In the genomic region with DNA sequence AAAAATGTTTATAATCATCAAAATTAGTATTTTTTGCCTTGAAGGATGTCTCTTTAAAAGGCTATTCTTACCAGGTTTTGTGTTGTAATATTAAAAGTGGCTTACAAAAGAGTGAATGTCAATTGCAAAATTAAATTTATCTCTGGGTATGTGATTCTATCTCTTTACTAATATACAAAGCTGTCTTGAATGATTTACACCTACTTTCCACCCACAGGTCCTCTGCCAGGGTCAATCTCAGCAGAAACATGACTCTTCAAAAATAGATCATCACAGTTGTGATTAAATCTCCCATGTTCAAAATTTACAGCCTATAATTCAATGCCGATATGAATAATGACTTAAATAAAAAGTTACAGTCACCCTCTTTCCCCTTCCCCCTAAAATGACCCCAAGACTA, we compare ENCODE assay signal across 16 cellular contexts.
"Had no signal": no experiment of that assay in that cellular context is flagged by ENCODE, and none has a peak within 500 bp of the region (broad histone marks: within the 10 kb centered on the region; RNA-seq: fewer than 3 reads in every experiment).

No MANE protein-coding gene starts in this region.

- ATAC-seq: activated T-cell treated with anti-CD3 and anti-CD28 coated beads, Interleukin-2, amount 50 U/mL, for 72 hours; mucosa of descending colon; natural killer cell treated with Interleukin-12 subunit alpha and Interleukin-12 subunit beta and Interleukin-15 and Interleukin-18, amount 100 ng/mL, for 72 hours; stimulated activated naive CD8-positive, alpha-beta T cell treated with anti-CD3 and anti-CD28 coated beads, Interleukin-15, amount 100 ng/mL, for 72 hours; T-cell had no signal

- H3K9me3 ChIP-seq: ascending aorta, mucosa of descending colon, pancreas, thoracic aorta had no signal

- H3K4me3 ChIP-seq: ascending aorta, lung, mucosa of descending colon, pancreas, thoracic aorta had no signal

- H3K36me3 ChIP-seq: ascending aorta, pancreas, thoracic aorta had no signal

- DNase-seq: activated CD4-positive, alpha-beta memory T cell treated with anti-CD3 and anti-CD28 coated beads, Interleukin-2, amount 10 ng/mL, durations not matched to agents 7 days and 5 days; activated CD8-positive, alpha-beta memory T cell treated with anti-CD3 and anti-CD28 coated beads, Interleukin-2, amount 50 U/mL, for 4 hours; activated gamma-delta T cell treated with Interleukin-2 at 50 U/mL for 16 hours; activated naive CD8-positive, alpha-beta T cell treated with anti-CD3 and anti-CD28 coated beads, Interleukin-2, amount 10 ng/mL, durations not matched to agents 7 days and 5 days; activated T-cell treated with anti-CD3 and anti-CD28 coated beads, Interleukin-2, amount 50 U/mL, for 72 hours; hypothalamus; mucosa of descending colon; pancreas; stimulated activated CD4-positive, alpha-beta T cell treated with anti-CD3 and anti-CD28 coated beads, Interleukin-4, amount 100 ng/mL, for 4 hours; stimulated activated naive CD8-positive, alpha-beta T cell treated with anti-CD3 and anti-CD28 coated beads, Interleukin-15, amount 100 ng/mL, for 72 hours; T-cell had no signal

- H3K36me3 Mint-ChIP-seq: activated naive CD8-positive, alpha-beta T cell treated with anti-CD3 and anti-CD28 coated beads, Interleukin-2, amount 10 ng/mL, durations not matched to agents 7 days and 5 days; natural killer cell treated with Interleukin-12 subunit alpha and Interleukin-12 subunit beta and Interleukin-15 and Interleukin-18, amount 100 ng/mL, for 72 hours; T-cell had no signal

- H3K27ac Mint-ChIP-seq: activated CD4-positive, alpha-beta memory T cell treated with anti-CD3 and anti-CD28 coated beads, Interleukin-2, amount 10 ng/mL, durations not matched to agents 7 days and 5 days; activated naive CD8-positive, alpha-beta T cell treated with anti-CD3 and anti-CD28 coated beads, Interleukin-2, amount 10 ng/mL, durations not matched to agents 7 days and 5 days; activated T-cell treated with anti-CD3 and anti-CD28 coated beads, Interleukin-2, amount 50 U/mL, for 72 hours; natural killer cell treated with Interleukin-12 subunit alpha and Interleukin-12 subunit beta and Interleukin-15 and Interleukin-18, amount 100 ng/mL, for 72 hours; stimulated activated naive CD8-positive, alpha-beta T cell treated with anti-CD3 and anti-CD28 coated beads, Interleukin-15, amount 100 ng/mL, for 72 hours; T-cell had no signal

- H3K4me1 ChIP-seq: pancreas had no signal

- H3K4me3 Mint-ChIP-seq: activated CD4-positive, alpha-beta memory T cell treated with anti-CD3 and anti-CD28 coated beads, Interleukin-2, amount 10 ng/mL, durations not matched to agents 7 days and 5 days; activated naive CD8-positive, alpha-beta T cell treated with anti-CD3 and anti-CD28 coated beads, Interleukin-2, amount 10 ng/mL, durations not matched to agents 7 days and 5 days; activated T-cell treated with anti-CD3 and anti-CD28 coated beads, Interleukin-2, amount 50 U/mL, for 72 hours; natural killer cell treated with Interleukin-12 subunit alpha and Interleukin-12 subunit beta and Interleukin-15 and Interleukin-18, amount 100 ng/mL, for 72 hours; stimulated activated naive CD8-positive, alpha-beta T cell treated with anti-CD3 and anti-CD28 coated beads, Interleukin-15, amount 100 ng/mL, for 72 hours; T-cell had no signal

- H3K4me1 Mint-ChIP-seq: activated CD4-positive, alpha-beta memory T cell treated with anti-CD3 and anti-CD28 coated beads, Interleukin-2, amount 10 ng/mL, durations not matched to agents 7 days and 5 days; activated naive CD8-positive, alpha-beta T cell treated with anti-CD3 and anti-CD28 coated beads, Interleukin-2, amount 10 ng/mL, durations not matched to agents 7 days and 5 days; stimulated activated naive CD8-positive, alpha-beta T cell treated with anti-CD3 and anti-CD28 coated beads, Interleukin-15, amount 100 ng/mL, for 72 hours; T-cell had no signal

- H3K27ac ChIP-seq: pancreas, VCaP had no signal

- H3K27me3 Mint-ChIP-seq: activated CD4-positive, alpha-beta memory T cell treated with anti-CD3 and anti-CD28 coated beads, Interleukin-2, amount 10 ng/mL, durations not matched to agents 7 days and 5 days; activated naive CD8-positive, alpha-beta T cell treated with anti-CD3 and anti-CD28 coated beads, Interleukin-2, amount 10 ng/mL, durations not matched to agents 7 days and 5 days; natural killer cell treated with Interleukin-12 subunit alpha and Interleukin-12 subunit beta and Interleukin-15 and Interleukin-18, amount 100 ng/mL, for 72 hours; stimulated activated naive CD8-positive, alpha-beta T cell treated with anti-CD3 and anti-CD28 coated beads, Interleukin-15, amount 100 ng/mL, for 72 hours; T-cell had no signal

- H3K9me3 Mint-ChIP-seq: stimulated activated naive CD8-positive, alpha-beta T cell treated with anti-CD3 and anti-CD28 coated beads, Interleukin-15, amount 100 ng/mL, for 72 hours; T-cell had no signal

- H3K27me3 ChIP-seq: ascending aorta, pancreas had no signal
